In the genomic region with DNA sequence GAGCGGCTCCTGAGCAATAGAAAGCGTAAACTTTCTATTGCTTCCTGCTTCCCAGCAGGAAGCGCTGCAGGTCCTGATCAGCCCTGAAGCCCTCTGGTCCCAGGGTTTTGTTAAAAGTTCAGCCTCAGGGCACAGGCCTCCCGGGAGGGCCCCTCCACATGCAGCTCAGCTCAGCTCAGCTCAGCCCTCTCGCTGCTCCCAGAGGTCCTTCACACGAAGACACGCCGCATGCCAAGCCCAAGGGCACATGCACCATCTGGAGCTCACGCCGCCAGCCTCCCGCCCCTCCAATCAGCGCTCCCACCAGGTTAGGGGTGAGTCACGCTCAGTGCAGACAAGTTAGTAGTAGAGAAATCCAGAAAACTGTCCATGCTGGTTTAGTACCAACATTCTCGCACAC, we compare ENCODE assay signal across 9 cellular contexts. TPM values are rescaled to one million over a fixed set of nuclear protein-coding genes. Genes with fewer than 3 reads are reported as not detected.
DNase-seq lines count a peak whose midpoint lies in the region; ATAC-seq, FAIRE-seq and TF ChIP-seq lines count a peak whose summit lies in the region.
"Had no signal": no experiment of that assay in that cellular context is flagged by ENCODE, and none has a peak within 500 bp of the region (broad histone marks: within the 10 kb centered on the region; RNA-seq: fewer than 3 reads in every experiment).

No MANE protein-coding gene starts in this region.

- H3K4me1 Mint-ChIP-seq in stimulated activated naive B cell treated with anti-CD40 and anti-IgM and Interleukin-4, amounts not matched to agents 10 μg/mL and 1 μg/mL and 100 μg/mL, for 72 hours = peaks cover 10 to 29% of the 10 kb centered on the region in 2 donors

- H3K27me3 ChIP-seq in adipocyte (replicated peaks; ENCODE audit: control insufficient read depth, insufficient read depth, low read length) = no peaks in the 10 kb centered on the region
- H3K27me3 ChIP-seq in heart right ventricle = no peaks in the 10 kb centered on the region
- H3K27me3 ChIP-seq in small intestine (ENCODE audit: control insufficient read depth in 2 of 2, insufficient read depth in 2 of 2, low read length in 2 of 2) = no peaks in the 10 kb centered on the region

- H3K9me3 ChIP-seq in adipocyte (ENCODE audit: control insufficient read depth, low read length) (no peaks in the 10 kb centered on the region), heart right ventricle (peaks cover 0 to 10% (median 0%) of the 10 kb centered on the region in 11 donors), small intestine (ENCODE audit: control insufficient read depth, low read depth) (no peaks in the 10 kb centered on the region)

- H3K36me3 ChIP-seq in adipocyte (ENCODE audit: control insufficient read depth, insufficient read depth, low read length, severe bottlenecking) (peaks cover 65% of the 10 kb centered on the region), heart right ventricle (peaks cover 0 to 48% (median 21%) of the 10 kb centered on the region in 9 donors), small intestine (ENCODE audit: control insufficient read depth in 2 of 2, insufficient read depth in 2 of 2, low read length in 2 of 2) (peaks cover 3 to 13% of the 10 kb centered on the region in 2 donors)

- peak overlapping the region; percentile 73 for H3K9ac ChIP-seq in adipocyte (ENCODE audit: low read length)

- DNase-seq in GOT3 (lab: John Stamatoyannopoulos, UW) (peak; percentile 7), adipocyte (ENCODE audit: low read depth) (peak; percentile 69), heart right ventricle (no peak), small intestine (peak; percentile 16)
- no peak for DNase-seq in central memory CD4-positive, alpha-beta T cell
- DNase-seq in stimulated activated naive B cell treated with anti-CD40 and anti-IgM and Interleukin-4, amounts not matched to agents 10 μg/mL and 1 μg/mL and 100 μg/mL, for 72 hours = no peak
- DNase-seq in stimulated activated CD4-positive, alpha-beta T cell treated with anti-CD3 and anti-CD28 coated beads, Interleukin-12 subunit alpha, Interleukin-12 subunit beta, amount 100 ng/mL, for 4 hours = no peak
- DNase-seq: activated naive CD8-positive, alpha-beta T cell treated with anti-CD3 and anti-CD28 coated beads for 36 hours had no signal

- H3K4me3 Mint-ChIP-seq in stimulated activated naive B cell treated with anti-CD40 and anti-IgM and Interleukin-4, amounts not matched to agents 10 μg/mL and 1 μg/mL and 100 μg/mL, for 72 hours = no peak overlapping the region
- H3K4me3 Mint-ChIP-seq: activated naive CD8-positive, alpha-beta T cell treated with anti-CD3 and anti-CD28 coated beads for 36 hours had no signal

- WGBS in heart right ventricle, 2 donors = 70 to 71% methylated on average over 14 of the region's 14 CpGs
- WGBS in small intestine, 3 donors = 55 to 58% (median 56%) methylated on average over 14 of the region's 14 CpGs

- H3K27me3 Mint-ChIP-seq in stimulated activated naive B cell treated with anti-CD40 and anti-IgM and Interleukin-4, amounts not matched to agents 10 μg/mL and 1 μg/mL and 100 μg/mL, for 72 hours = no peaks in the 10 kb centered on the region
- H3K27me3 Mint-ChIP-seq: activated naive CD8-positive, alpha-beta T cell treated with anti-CD3 and anti-CD28 coated beads for 36 hours had no signal

- intact Hi-C loops in heart right ventricle (cut with DNase I) = no loop called here

- peaks cover 34 to 52% of the 10 kb centered on the region in 2 donors for H3K36me3 Mint-ChIP-seq in stimulated activated naive B cell treated with anti-CD40 and anti-IgM and Interleukin-4, amounts not matched to agents 10 μg/mL and 1 μg/mL and 100 μg/mL, for 72 hours

- peak overlapping the region; percentile 43 for H3K4me3 ChIP-seq in adipocyte (ENCODE audit: low read length)
- no peak overlapping the region for H3K4me3 ChIP-seq in heart right ventricle
- no peak overlapping the region for H3K4me3 ChIP-seq in small intestine (ENCODE audit: low read depth in 1 of 2, low read length in 2 of 2)

- H3K27ac Mint-ChIP-seq in stimulated activated naive B cell treated with anti-CD40 and anti-IgM and Interleukin-4, amounts not matched to agents 10 μg/mL and 1 μg/mL and 100 μg/mL, for 72 hours = no peak overlapping the region
- H3K27ac Mint-ChIP-seq: activated naive CD8-positive, alpha-beta T cell treated with anti-CD3 and anti-CD28 coated beads for 36 hours had no signal

- H3K4me1 ChIP-seq in adipocyte (ENCODE audit: control insufficient read depth, insufficient read depth, low read length) (peaks cover 59% of the 10 kb centered on the region), heart right ventricle (peaks cover 6 to 94% (median 42%) of the 10 kb centered on the region in 9 donors), small intestine (ENCODE audit: control insufficient read depth in 2 of 2, insufficient read depth in 1 of 2, low read depth in 1 of 2, low read length in 1 of 2) (peaks cover 3 to 7% of the 10 kb centered on the region in 2 donors)

- H3K9me3 Mint-ChIP-seq in stimulated activated naive B cell treated with anti-CD40 and anti-IgM and Interleukin-4, amounts not matched to agents 10 μg/mL and 1 μg/mL and 100 μg/mL, for 72 hours = no peaks in the 10 kb centered on the region
- H3K9me3 Mint-ChIP-seq: activated naive CD8-positive, alpha-beta T cell treated with anti-CD3 and anti-CD28 coated beads for 36 hours had no signal

- no peak for TF ChIP-seq CTCF in heart right ventricle (IDR thresholded peaks at IDR 0.05)

- H3K27ac ChIP-seq in heart right ventricle (peak overlapping the region in 7 of 10 donors; percentile 45 to 73 (median 65)), small intestine (ENCODE audit: low read depth in 1 of 2, low read length in 1 of 2) (no peak overlapping the region)

- ATAC-seq in heart right ventricle = peak in 7 of 8 donors; percentile 20 to 54 (median 30)
- ATAC-seq in GM18867 (IDR thresholded peaks at IDR 0.05; ENCODE audit: unreplicated experiment) = no peak
- no peak for ATAC-seq in stimulated activated naive B cell treated with anti-CD40 and anti-IgM and Interleukin-4, amounts not matched to agents 10 μg/mL and 1 μg/mL and 100 μg/mL, for 72 hours (replicated peaks)

- FAIRE-seq in small intestine (lab: Jason Lieb, UNC) = no peak

RNA-seq across cellular contexts. Expression of a gene that starts 12.7 kb away (rescaled TPM):
- 10 to 100 TPM; 16.5 to 81.8 (median 25.1) TPM for total RNA-seq in heart right ventricle
- 10 to 100 TPM; 54.6 to 91.4 TPM for polyA plus RNA-seq in heart right ventricle
- polyA plus RNA-seq in small intestine = 100 to 1,000 TPM in 1 of 3 donors, 10 to 100 TPM in 2; 58.8 to 407 (median 92.1) TPM

Comparison
In these comparisons a context has a peak if more than half of its experiments do, and no peak if none do; other contexts are left out.
1. DNase-seq: peak in GOT3 (single experiment), adipocyte (single experiment) and small intestine (single experiment); none in heart right ventricle (0 of 2), central memory CD4-positive, alpha-beta T cell (single experiment), stimulated activated naive B cell treated with anti-CD40 and anti-IgM and Interleukin-4, amounts not matched to agents 10 μg/mL and 1 μg/mL and 100 μg/mL, for 72 hours (single experiment) and stimulated activated CD4-positive, alpha-beta T cell treated with anti-CD3 and anti-CD28 coated beads, Interleukin-12 subunit alpha, Interleukin-12 subunit beta, amount 100 ng/mL, for 4 hours (single experiment).
2. ATAC-seq: peak in heart right ventricle (7 of 8); none in GM18867 (single experiment) and stimulated activated naive B cell treated with anti-CD40 and anti-IgM and Interleukin-4, amounts not matched to agents 10 μg/mL and 1 μg/mL and 100 μg/mL, for 72 hours (0 of 2).
3. H3K27ac ChIP-seq: peak in heart right ventricle (7 of 10); none in small intestine (0 of 2).